ENCODE assay signal across 11 cellular contexts in the genomic region with DNA sequence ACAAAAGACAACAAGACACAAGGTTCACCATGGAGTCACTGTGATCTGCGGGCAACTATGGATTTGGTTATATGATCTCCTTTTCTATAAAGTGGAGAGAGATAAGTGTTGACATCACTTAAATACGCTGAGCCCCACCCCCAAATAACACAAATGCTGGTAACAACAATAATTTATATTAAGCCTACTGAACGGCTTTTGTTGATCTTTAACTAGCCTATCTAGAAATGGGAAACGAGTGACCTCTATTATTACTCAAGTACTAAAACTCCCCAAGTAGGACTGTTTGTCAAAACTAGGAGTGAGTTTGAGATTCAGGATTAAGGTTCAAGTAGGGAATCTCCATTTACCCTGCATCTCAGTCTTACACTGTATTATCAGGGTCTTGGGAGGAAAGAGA. TPM values are rescaled to one million over a fixed set of nuclear protein-coding genes. Genes with fewer than 3 reads are reported as not detected.
DNase-seq lines count a peak whose midpoint lies in the region; ATAC-seq, FAIRE-seq and TF ChIP-seq lines count a peak whose summit lies in the region.
"Had no signal": no experiment of that assay in that cellular context is flagged by ENCODE, and none has a peak within 500 bp of the region (broad histone marks: within the 10 kb centered on the region; RNA-seq: fewer than 3 reads in every experiment).

No MANE protein-coding gene starts in this region.

- H3K27ac ChIP-seq in cingulate gyrus (ENCODE audit: low read depth, low read length) (peak overlapping the region; percentile 0), osteoblast (ENCODE audit: low read depth, low read length) (peak overlapping the region; percentile 100)

- no peaks in the 10 kb centered on the region for H3K27me3 Mint-ChIP-seq in HFFc6 (ENCODE audit: insufficient read depth)

- H3K9me3 ChIP-seq in osteoblast (ENCODE audit: low read depth, low read length), result no peaks in the 10 kb centered on the region

- no peaks in the 10 kb centered on the region; the same call in 1 of the 2 replicates for H3K36me3 Mint-ChIP-seq in HFFc6 (ENCODE audit: low read depth)

- TF ChIP-seq CTCF in HFFc6 (IDR thresholded peaks at IDR 0.05), result no peak
- no peak for TF ChIP-seq CTCF in osteoblast (IDR thresholded peaks at IDR 0.05; ENCODE audit: extremely low read depth, low read depth, low read length)

- H3K27ac Mint-ChIP-seq in HFFc6, result peak overlapping the region; percentile 100

- ATAC-seq in GM21367 (IDR thresholded peaks at IDR 0.05; ENCODE audit: unreplicated experiment), result no peak
- ATAC-seq: naive thymus-derived CD8-positive, alpha-beta T cell had no signal

- no peaks in the 10 kb centered on the region for H3K79me2 ChIP-seq in osteoblast (ENCODE audit: insufficient read depth, low read length)

- H3K4me2 ChIP-seq in osteoblast (ENCODE audit: insufficient read depth, low read length), result peak overlapping the region; percentile 92

- FAIRE-seq in frontal cortex (lab: Jason Lieb, UNC), result no peak
- no peak for FAIRE-seq in urothelium cell line (lab: Jason Lieb, UNC)

- H4K20me1 ChIP-seq in osteoblast (ENCODE audit: insufficient read depth, low read length), result no peaks in the 10 kb centered on the region

- DNase-seq in A172 (ENCODE audit: low spot score), result peak; percentile 52
- DNase-seq in HFFc6, result no peak
- no peak for DNase-seq in osteoblast (ENCODE audit: insufficient read length, low spot score, missing footprints)
- no peak for DNase-seq in frontal cortex (ENCODE audit: low spot score in 2 of 2)
- no peak for DNase-seq in NCI-H2107 (lab: John Stamatoyannopoulos, UW)
- DNase-seq in urothelium cell line (ENCODE audit: low spot score), result no peak
- DNase-seq: activated CD4-positive, alpha-beta T cell treated with anti-CD3 and anti-CD28 coated beads for 48 hours; COR-L47; naive thymus-derived CD8-positive, alpha-beta T cell had no signal

- H3K9me3 Mint-ChIP-seq in HFFc6, result no peaks in the 10 kb centered on the region
- H3K9me3 Mint-ChIP-seq: naive thymus-derived CD8-positive, alpha-beta T cell had no signal

- no peaks in the 10 kb centered on the region for H3K36me3 ChIP-seq in osteoblast (ENCODE audit: insufficient read depth, low read length)

- H3K4me3 ChIP-seq in osteoblast (ENCODE audit: insufficient read depth, low read length), result peak overlapping the region; percentile 26

- peaks cover 67% of the 10 kb centered on the region for H3K4me1 Mint-ChIP-seq in HFFc6 (ENCODE audit: low read depth)

- H3K4me1 ChIP-seq in osteoblast (ENCODE audit: insufficient read depth, low read length), result peaks cover 46% of the 10 kb centered on the region

- peak overlapping the region; percentile 1 for H2AFZ ChIP-seq in osteoblast (ENCODE audit: low read length)

- no peaks in the 10 kb centered on the region for H3K27me3 ChIP-seq in osteoblast (ENCODE audit: insufficient read depth, low read length)

- H3K4me3 Mint-ChIP-seq in HFFc6, result peak overlapping the region; percentile 96
- H3K4me3 Mint-ChIP-seq: naive thymus-derived CD8-positive, alpha-beta T cell had no signal

RNA-seq across cellular contexts. Expression of a gene that starts 52.2 kb away (rescaled TPM):
- 19.4 and 21.7 TPM in 2 replicates for total RNA-seq in A172 (2014; rRNA removed; shearing (Covaris generic))
- total RNA-seq in HFFc6 (2021; fragmentation: NEBNext Ultra II Directional; extraction: Animal tissue kit (Norgen Biotek cat#: 25700)), result 10 to 100 TPM in 1 of 6 experiments, 1 to 10 TPM in 5; 6.2 to 11.4 (median 7.6) TPM
- total RNA-seq in osteoblast, result 15.6 and 19.9 TPM in 2 replicates
- 1.2 TPM for total RNA-seq in frontal cortex
